9 cellular contexts compared by ENCODE assay signal in genomic region chr20:47220161-47220582, GRCh38.
DNase-seq lines count a peak whose midpoint lies in the region; ATAC-seq and TF ChIP-seq lines count a peak whose summit lies in the region.
"Had no signal": no experiment of that assay in that cellular context is flagged by ENCODE, and none has a peak within 500 bp of the region (broad histone marks: within the 10 kb centered on the region; RNA-seq: fewer than 3 reads in every experiment).

No MANE protein-coding gene starts in this region.

- H3K4me1 ChIP-seq in esophagus squamous epithelium, result no peaks in the 10 kb centered on the region

- H3K4me3 ChIP-seq in MG63, result no peak overlapping the region
- no peak overlapping the region for H3K4me3 ChIP-seq in esophagus squamous epithelium

- WGBS in esophagus squamous epithelium, 2 donors, result 95 to 97% methylated on average over 5 to 7 of the region's 8 CpGs

- H3K4me1 Mint-ChIP-seq in activated CD8-positive, alpha-beta T cell treated with anti-CD3 and anti-CD28 coated beads for 36 hours (ENCODE audit: low read depth), result no peaks in the 10 kb centered on the region

- peaks cover 72% of the 10 kb centered on the region for H3K36me3 ChIP-seq in MG63
- H3K36me3 ChIP-seq in esophagus squamous epithelium, result peaks cover 22 to 100% (median 29%) of the 10 kb centered on the region in 3 donors

- TF ChIP-seq CTCF in GM10266 (IDR thresholded peaks at IDR 0.05; ENCODE audit: control insufficient read depth, insufficient read depth, low read depth, missing control alignments), result peak; percentile 46
- peak; percentile 68 for TF ChIP-seq CTCF in activated CD8-positive, alpha-beta T cell treated with anti-CD3 and anti-CD28 coated beads for 36 hours (IDR thresholded peaks at IDR 0.05)
- peak in 5 of 6 experiments; percentile 18 to 49 (median 40) for TF ChIP-seq CTCF in esophagus squamous epithelium (IDR thresholded peaks at IDR 0.05)

- no peaks in the 10 kb centered on the region for H3K27me3 Mint-ChIP-seq in activated CD8-positive, alpha-beta T cell treated with anti-CD3 and anti-CD28 coated beads for 36 hours

- H3K27ac ChIP-seq in esophagus squamous epithelium, result no peak overlapping the region

- H3K27me3 ChIP-seq in MG63 (no peaks in the 10 kb centered on the region), esophagus squamous epithelium (no peaks in the 10 kb centered on the region)

- no peak for TF ChIP-seq POLR2A in esophagus squamous epithelium (IDR thresholded peaks at IDR 0.05)

- peak; percentile 69 for ATAC-seq in activated CD8-positive, alpha-beta T cell treated with anti-CD3 and anti-CD28 coated beads for 36 hours
- ATAC-seq in HG03095 (IDR thresholded peaks at IDR 0.05; ENCODE audit: unreplicated experiment) (no peak), GM21381 (IDR thresholded peaks at IDR 0.05; ENCODE audit: unreplicated experiment) (no peak)

- POLR2A ChIA-PET in activated CD8-positive, alpha-beta T cell treated with anti-CD3 and anti-CD28 coated beads for 36 hours (lab: Charles Lee), result no interaction called here

- CTCF ChIA-PET in activated CD8-positive, alpha-beta T cell treated with anti-CD3 and anti-CD28 coated beads for 36 hours (lab: Charles Lee), result interaction anchor here (1.0 to 8.6 kb wide), 7 partner anchors 9 to 164 kb away, joined by 4 to 79 read pairs (median 6); no protein-coding TSS in a partner anchor

- H3K9me3 ChIP-seq in MG63 (no peaks in the 10 kb centered on the region), esophagus squamous epithelium (no peaks in the 10 kb centered on the region)

- H3K36me3 Mint-ChIP-seq in activated CD8-positive, alpha-beta T cell treated with anti-CD3 and anti-CD28 coated beads for 36 hours (ENCODE audit: low read depth), result peaks cover 45% of the 10 kb centered on the region

- H3K4me3 Mint-ChIP-seq in activated CD8-positive, alpha-beta T cell treated with anti-CD3 and anti-CD28 coated beads for 36 hours, result no peak overlapping the region

- no peak overlapping the region for H3K27ac Mint-ChIP-seq in activated CD8-positive, alpha-beta T cell treated with anti-CD3 and anti-CD28 coated beads for 36 hours

- DNase-seq in GM10266 (ENCODE audit: extremely low spot score) (no peak), MG63 (peak; percentile 31), esophagus squamous epithelium (lab: John Stamatoyannopoulos, UW) (no peak), DMS153 (lab: John Stamatoyannopoulos, UW) (no peak)
- peak; percentile 69 for DNase-seq in activated CD8-positive, alpha-beta T cell treated with anti-CD3 and anti-CD28 coated beads for 36 hours
- DNase-seq in stimulated activated CD4-positive, alpha-beta T cell treated with anti-CD3 and anti-CD28 coated beads, Interleukin-15, amount 100 ng/mL, for 1 hour (ENCODE audit: low read depth in 1 of 2, low spot score in 1 of 2), result peak; percentile 7 to 40

- H3K9me3 Mint-ChIP-seq in activated CD8-positive, alpha-beta T cell treated with anti-CD3 and anti-CD28 coated beads for 36 hours, result no peaks in the 10 kb centered on the region
- H3K9me3 Mint-ChIP-seq: activated naive CD4-positive, alpha-beta T cell treated with anti-CD3 and anti-CD28 coated beads, Interleukin-2, amount 50 U/mL, for 72 hours had no signal

- intact Hi-C loops in activated CD8-positive, alpha-beta T cell treated with anti-CD3 and anti-CD28 coated beads for 36 hours (cut with micrococcal nuclease), result no loop called here
- intact Hi-C loops in esophagus squamous epithelium (cut with DNase I), result no loop called here

Comparison
In these comparisons a context has a peak if more than half of its experiments do, and no peak if none do; other contexts are left out.
1. DNase-seq: peak in MG63 (single experiment), activated CD8-positive, alpha-beta T cell treated with anti-CD3 and anti-CD28 coated beads for 36 hours (single experiment) and stimulated activated CD4-positive, alpha-beta T cell treated with anti-CD3 and anti-CD28 coated beads, Interleukin-15, amount 100 ng/mL, for 1 hour (2 of 2); none in GM10266 (single experiment), esophagus squamous epithelium (single experiment) and DMS153 (single experiment).
2. Peak in every context shown above with its lines, with median percentiles within 50 percentile points of each other: CTCF ChIP-seq.